In genomic region chr4:57119054-57119651, GRCh38 we compare ENCODE assay signal across 10 cellular contexts. TPM values are rescaled to one million over a fixed set of nuclear protein-coding genes. Genes with fewer than 3 reads are reported as not detected.
DNase-seq lines count a peak whose midpoint lies in the region; ATAC-seq and TF ChIP-seq lines count a peak whose summit lies in the region.
"Had no signal": no experiment of that assay in that cellular context is flagged by ENCODE, and none has a peak within 500 bp of the region (broad histone marks: within the 10 kb centered on the region; RNA-seq: fewer than 3 reads in every experiment).

No MANE protein-coding gene starts in this region.

- TF ChIP-seq CTCF in natural killer cell (IDR thresholded peaks at IDR 0.05): no peak
- TF ChIP-seq CTCF in endothelial cell (IDR thresholded peaks at IDR 0.05; ENCODE audit: unreplicated experiment): no peak

- ATAC-seq in natural killer cell: peak in 2 of 3 donors; percentile 34 to 56
- ATAC-seq in natural killer cell treated with Interleukin-12 subunit alpha and Interleukin-12 subunit beta and Interleukin-15 and Interleukin-18, amount 100 ng/mL, for 72 hours: no peak
- no peak for ATAC-seq in HG03342 (IDR thresholded peaks at IDR 0.05; ENCODE audit: unreplicated experiment)

- H3K27ac Mint-ChIP-seq in natural killer cell (no peak overlapping the region), endothelial cell (ENCODE audit: unreplicated experiment) (no peak overlapping the region)
- H3K27ac Mint-ChIP-seq in natural killer cell treated with Interleukin-12 subunit alpha and Interleukin-12 subunit beta and Interleukin-15 and Interleukin-18, amount 100 ng/mL, for 72 hours: no peak overlapping the region
- H3K27ac Mint-ChIP-seq: activated naive CD4-positive, alpha-beta T cell treated with anti-CD3 and anti-CD28 coated beads, Interleukin-2, amount 50 U/mL, for 24 hours had no signal

- 16 to 33% methylated on average over 8 of the region's 8 CpGs for WGBS in esophagus, 2 donors

- H3K27me3 Mint-ChIP-seq in natural killer cell (ENCODE audit: low read depth in 2 of 2) (no peaks in the 10 kb centered on the region), endothelial cell (ENCODE audit: unreplicated experiment) (no peaks in the 10 kb centered on the region)
- peaks cover 0 to 6% of the 10 kb centered on the region in 2 donors for H3K27me3 Mint-ChIP-seq in natural killer cell treated with Interleukin-12 subunit alpha and Interleukin-12 subunit beta and Interleukin-15 and Interleukin-18, amount 100 ng/mL, for 72 hours

- peaks cover 2 to 4% of the 10 kb centered on the region in 2 donors for H3K4me1 ChIP-seq in esophagus (ENCODE audit: control insufficient read depth in 2 of 2, insufficient read depth in 2 of 2, low read length in 1 of 2)

- no peak overlapping the region for H3K4me3 ChIP-seq in esophagus (ENCODE audit: low read depth in 1 of 2, low read length in 2 of 2)

- H3K4me3 Mint-ChIP-seq in natural killer cell: no peak overlapping the region
- H3K4me3 Mint-ChIP-seq in natural killer cell treated with Interleukin-12 subunit alpha and Interleukin-12 subunit beta and Interleukin-15 and Interleukin-18, amount 100 ng/mL, for 72 hours: no peak overlapping the region
- no peak overlapping the region for H3K4me3 Mint-ChIP-seq in endothelial cell (ENCODE audit: unreplicated experiment)
- H3K4me3 Mint-ChIP-seq: activated naive CD4-positive, alpha-beta T cell treated with anti-CD3 and anti-CD28 coated beads, Interleukin-2, amount 50 U/mL, for 24 hours had no signal

- intact Hi-C loops in natural killer cell (cut with micrococcal nuclease): no loop called here

- no peaks in the 10 kb centered on the region for H3K36me3 Mint-ChIP-seq in natural killer cell
- H3K36me3 Mint-ChIP-seq in natural killer cell treated with Interleukin-12 subunit alpha and Interleukin-12 subunit beta and Interleukin-15 and Interleukin-18, amount 100 ng/mL, for 72 hours: no peaks in the 10 kb centered on the region
- no peaks in the 10 kb centered on the region for H3K36me3 Mint-ChIP-seq in endothelial cell (ENCODE audit: low read depth, unreplicated experiment)
- H3K36me3 Mint-ChIP-seq: activated naive CD4-positive, alpha-beta T cell treated with anti-CD3 and anti-CD28 coated beads, Interleukin-2, amount 50 U/mL, for 24 hours had no signal

- H3K9me3 Mint-ChIP-seq in natural killer cell (no peaks in the 10 kb centered on the region), endothelial cell (ENCODE audit: unreplicated experiment) (peaks cover 4% of the 10 kb centered on the region)
- H3K9me3 Mint-ChIP-seq in natural killer cell treated with Interleukin-12 subunit alpha and Interleukin-12 subunit beta and Interleukin-15 and Interleukin-18, amount 100 ng/mL, for 72 hours: no peaks in the 10 kb centered on the region

- peak overlapping the region; percentile 65 to 82 for H3K27ac ChIP-seq in esophagus (ENCODE audit: low read depth in 2 of 2, low read length in 1 of 2)

- no peak for DNase-seq in natural killer cell
- DNase-seq in natural killer cell treated with Interleukin-12 subunit alpha and Interleukin-12 subunit beta and Interleukin-15 and Interleukin-18, amount 100 ng/mL, for 72 hours (ENCODE audit: low spot score): no peak
- DNase-seq in myocyte (ENCODE audit: low read depth): peak; percentile 82
- DNase-seq in SHP77 treated with DMSO at 0.1 percent for 48 hours (lab: John Stamatoyannopoulos, UW): no peak
- DNase-seq in endothelial cell (ENCODE audit: low spot score): no peak
- DNase-seq in NCI-H524 treated with DMSO at 0.1 percent for 48 hours (lab: John Stamatoyannopoulos, UW): no peak
- DNase-seq: NCI-H526 had no signal

- peaks cover 0 to 3% of the 10 kb centered on the region in 2 donors for H3K9me3 ChIP-seq in esophagus (ENCODE audit: control insufficient read depth in 2 of 2, insufficient read depth in 1 of 2, low read depth in 1 of 2, low read length in 1 of 2)

- H3K36me3 ChIP-seq in esophagus (ENCODE audit: control insufficient read depth in 2 of 2, insufficient read depth in 2 of 2, low read length in 1 of 2): no peaks in the 10 kb centered on the region

- peaks cover 27 to 48% of the 10 kb centered on the region in 2 donors for H3K4me1 Mint-ChIP-seq in natural killer cell
- peaks cover 13 to 22% of the 10 kb centered on the region in 2 donors for H3K4me1 Mint-ChIP-seq in natural killer cell treated with Interleukin-12 subunit alpha and Interleukin-12 subunit beta and Interleukin-15 and Interleukin-18, amount 100 ng/mL, for 72 hours (ENCODE audit: low read depth in 2 of 2)
- peaks cover 11% of the 10 kb centered on the region for H3K4me1 Mint-ChIP-seq in endothelial cell (ENCODE audit: unreplicated experiment)
- H3K4me1 Mint-ChIP-seq: activated naive CD4-positive, alpha-beta T cell treated with anti-CD3 and anti-CD28 coated beads, Interleukin-2, amount 50 U/mL, for 24 hours had no signal

- no peaks in the 10 kb centered on the region for H3K27me3 ChIP-seq in esophagus (ENCODE audit: control insufficient read depth in 1 of 2, insufficient read depth in 2 of 2, low read length in 2 of 2)

RNA-seq across cellular contexts. Expression of gene IGFBP7, which starts 9.0 kb away (rescaled TPM):
- total RNA-seq in natural killer cell (100 to 1,000 TPM in 2 of 3 donors, 10 to 100 TPM in 1; 88.8 to 107 (median 101) TPM), myocyte (172 and 244 TPM in 2 replicates), endothelial cell (ENCODE audit: unreplicated experiment) (7.6 TPM)
- 10 to 100 TPM; 11.7 to 82.1 TPM for total RNA-seq in natural killer cell treated with Interleukin-12 subunit alpha and Interleukin-12 subunit beta and Interleukin-15 and Interleukin-18, amount 100 ng/mL, for 72 hours
- 10 to 100 TPM; 27.6 to 80.7 TPM for polyA plus RNA-seq in esophagus
- 1,368 TPM for polyA plus RNA-seq in myocyte (2012)

Comparison
In these comparisons a context has a peak if more than half of its experiments do, and no peak if none do; other contexts are left out.
1. ATAC-seq: peak in natural killer cell (2 of 3); none in natural killer cell treated with Interleukin-12 subunit alpha and Interleukin-12 subunit beta and Interleukin-15 and Interleukin-18, amount 100 ng/mL, for 72 hours (0 of 2) and HG03342 (single experiment).